In genomic region chr1:25562101-25562927, GRCh38 we compare ENCODE assay signal across 8 cellular contexts. TPM values are rescaled to one million over a fixed set of nuclear protein-coding genes. Genes with fewer than 3 reads are reported as not detected.
DNase-seq lines count a peak whose midpoint lies in the region; ATAC-seq and TF ChIP-seq lines count a peak whose summit lies in the region.

No MANE protein-coding gene starts in this region.

- intact Hi-C loops in aorta (cut with DNase I): no loop called here

- H3K4me3 ChIP-seq in NB4 (ENCODE audit: low read depth, low read length): no peak overlapping the region
- H3K4me3 ChIP-seq in mucosa of rectum (ENCODE audit: low read length in 2 of 2): peak overlapping the region in 1 of 2 donors; percentile 37
- H3K4me3 ChIP-seq in aorta (ENCODE audit: low read length in 2 of 2): no peak overlapping the region

- H3K27me3 ChIP-seq in mucosa of rectum (ENCODE audit: control insufficient read depth in 2 of 2, insufficient read depth in 2 of 2, low read length in 2 of 2) (no peaks in the 10 kb centered on the region), aorta (ENCODE audit: control insufficient read depth in 1 of 2, insufficient read depth in 2 of 2, low read length in 1 of 2) (no peaks in the 10 kb centered on the region)

- H3K9me3 ChIP-seq in mucosa of rectum (ENCODE audit: control insufficient read depth in 2 of 2, low read length in 2 of 2): no peaks in the 10 kb centered on the region
- no peaks in the 10 kb centered on the region for H3K9me3 ChIP-seq in aorta (ENCODE audit: control insufficient read depth, low read length)

- no peak for TF ChIP-seq POLR2A in NB4 (IDR thresholded peaks at IDR 0.05; ENCODE audit: extremely low read depth, insufficient read length)

- H3K9ac ChIP-seq in mucosa of rectum (ENCODE audit: low read depth in 1 of 2, low read length in 2 of 2): peak overlapping the region; percentile 41 to 45

- ATAC-seq in aorta (ENCODE audit: low FRiP score): no peak
- no peak for ATAC-seq in GM18519 (IDR thresholded peaks at IDR 0.05; ENCODE audit: low FRiP score, unreplicated experiment)

- peaks cover 25 to 27% of the 10 kb centered on the region in 2 donors for H3K4me1 ChIP-seq in mucosa of rectum (ENCODE audit: control insufficient read depth in 2 of 2, insufficient read depth in 2 of 2, low read length in 2 of 2)
- no peaks in the 10 kb centered on the region for H3K4me1 ChIP-seq in aorta (ENCODE audit: control insufficient read depth in 1 of 2, insufficient read depth in 2 of 2, low read length in 2 of 2)

- 63 to 65% methylated on average over 8 of the region's 8 CpGs for WGBS in aorta, 2 donors

- TF ChIP-seq CTCF in NB4 (IDR thresholded peaks at IDR 0.05; ENCODE audit: low read depth, low read length): no peak

- H3K36me3 ChIP-seq in mucosa of rectum (ENCODE audit: control insufficient read depth in 2 of 2, insufficient read depth in 2 of 2, low read length in 2 of 2) (peaks cover 25 to 42% of the 10 kb centered on the region in 2 donors), aorta (ENCODE audit: control insufficient read depth in 1 of 2, insufficient read depth in 2 of 2, low read length in 1 of 2) (peaks cover 0 to 2% of the 10 kb centered on the region in 2 donors)

- H3K27ac ChIP-seq in mucosa of rectum (ENCODE audit: low read depth in 2 of 2, low read length in 2 of 2): peak overlapping the region; percentile 74 to 81
- H3K27ac ChIP-seq in aorta (ENCODE audit: low read depth in 1 of 2, low read length in 2 of 2): no peak overlapping the region

- peak; percentile 31 to 51 for DNase-seq in NCI-H526 (lab: John Stamatoyannopoulos, UW)
- no peak for DNase-seq in NCI-H526 treated with DMSO at 0.1 percent for 48 hours (lab: John Stamatoyannopoulos, UW)
- peak; percentile 69 for DNase-seq in NB4 (ENCODE audit: low read depth)
- peak; percentile 73 for DNase-seq in activated T-cell treated with anti-CD3 and anti-CD28 coated beads, Interleukin-2, amount 50 U/mL, for 1 hour
- no peak for DNase-seq in HCEC 1CT
- DNase-seq in aorta: no peak

RNA-seq across cellular contexts. Expression of gene LDLRAP1, which starts 18.9 kb away (rescaled TPM):
- 10 to 100 TPM; 25.6 to 34.7 TPM for total RNA-seq in aorta
- polyA plus RNA-seq in aorta: 10 to 100 TPM; 17.5 to 33.9 TPM

RNA-seq across cellular contexts. Expression of gene MAN1C1, which starts 54.3 kb away (rescaled TPM):
- total RNA-seq in aorta: 10 to 100 TPM; 13.5 to 32.2 TPM
- 10 to 100 TPM in 1 of 2 donors, 1 to 10 TPM in 1; 2.8 to 15.5 TPM for polyA plus RNA-seq in aorta

Comparison
In these comparisons a context has a peak if more than half of its experiments do, and no peak if none do; other contexts are left out.
1. DNase-seq: peak in NCI-H526 (2 of 2), NB4 (single experiment) and activated T-cell treated with anti-CD3 and anti-CD28 coated beads, Interleukin-2, amount 50 U/mL, for 1 hour (single experiment); none in NCI-H526 treated with DMSO at 0.1 percent for 48 hours (single experiment), HCEC 1CT (single experiment) and aorta (0 of 2).
2. H3K27ac ChIP-seq: peak in mucosa of rectum (2 of 2); none in aorta (0 of 2).